10 cellular contexts compared by ENCODE assay signal in genomic region chr15:73981761-73982222, GRCh38. TPM values are rescaled to one million over a fixed set of nuclear protein-coding genes. Genes with fewer than 3 reads are reported as not detected.
DNase-seq lines count a peak whose midpoint lies in the region; ATAC-seq and TF ChIP-seq lines count a peak whose summit lies in the region.
"Had no signal": no experiment of that assay in that cellular context is flagged by ENCODE, and none has a peak within 500 bp of the region (broad histone marks: within the 10 kb centered on the region; RNA-seq: fewer than 3 reads in every experiment).

No MANE protein-coding gene starts in this region.

- H3K9ac ChIP-seq in mammary epithelial cell (ENCODE audit: insufficient read depth, low read length), result peak overlapping the region; percentile 59
- no peak overlapping the region for H3K9ac ChIP-seq in endodermal cell (ENCODE audit: extremely low read depth, low read length, poor library complexity, severe bottlenecking)

- no peak overlapping the region for H3K4me3 Mint-ChIP-seq in endodermal cell

- H3K4me1 Mint-ChIP-seq in endodermal cell, result no peaks in the 10 kb centered on the region

- no peaks in the 10 kb centered on the region for H3K27me3 ChIP-seq in mammary epithelial cell (ENCODE audit: insufficient read depth, low read length)
- no peaks in the 10 kb centered on the region for H3K27me3 ChIP-seq in muscle layer of duodenum (ENCODE audit: low read depth, low read length)
- no peaks in the 10 kb centered on the region for H3K27me3 ChIP-seq in aorta (ENCODE audit: control insufficient read depth in 1 of 2, insufficient read depth in 2 of 2, low read length in 1 of 2)
- peaks cover 10% of the 10 kb centered on the region for H3K27me3 ChIP-seq in endodermal cell (ENCODE audit: control insufficient read depth, insufficient read depth, low read length, poor library complexity, severe bottlenecking)

- DNase-seq in stimulated activated CD4-positive, alpha-beta T cell treated with anti-CD3 and anti-CD28 coated beads, Interleukin-15, amount 100 ng/mL, for 24 hours, result peak; percentile 20
- DNase-seq in stimulated activated CD4-positive, alpha-beta T cell treated with anti-CD3 and anti-CD28 coated beads, Interleukin-4, amount 100 ng/mL, for 1 hour, result no peak
- peak; percentile 79 for DNase-seq in mammary epithelial cell
- DNase-seq in aorta, result no peak
- no peak for DNase-seq in endodermal cell
- DNase-seq in NAMALWA (ENCODE audit: low spot score), result no peak
- DNase-seq: MM.1S; stimulated activated CD4-positive, alpha-beta T cell treated with anti-CD3 and anti-CD28 coated beads, Interleukin-2, amount 100 ng/mL, for 24 hours had no signal

- H3K36me3 ChIP-seq in mammary epithelial cell (ENCODE audit: insufficient read depth, low read length) (no peaks in the 10 kb centered on the region), muscle layer of duodenum (ENCODE audit: control insufficient read depth in 1 of 2, insufficient read depth in 2 of 2, low read length in 2 of 2) (peaks cover 0 to 6% of the 10 kb centered on the region in 2 donors), aorta (ENCODE audit: control insufficient read depth in 1 of 2, insufficient read depth in 2 of 2, low read length in 1 of 2) (no peaks in the 10 kb centered on the region), endodermal cell (ENCODE audit: control insufficient read depth, insufficient read depth, low read length) (no peaks in the 10 kb centered on the region)

- no peak overlapping the region for H3K4me3 ChIP-seq in mammary epithelial cell (replicated peaks in 1 of 3; ENCODE audit: insufficient read depth in 1 of 3, low read depth in 2 of 3, low read length in 3 of 3)
- peak overlapping the region in 1 of 2 donors; percentile 37 for H3K4me3 ChIP-seq in muscle layer of duodenum (ENCODE audit: low read depth in 1 of 2, low read length in 2 of 2)
- no peak overlapping the region for H3K4me3 ChIP-seq in aorta (ENCODE audit: low read length in 2 of 2)
- H3K4me3 ChIP-seq in endodermal cell (ENCODE audit: low read length), result no peak overlapping the region

- peak overlapping the region; percentile 76 for H3K27ac ChIP-seq in mammary epithelial cell (ENCODE audit: insufficient read depth, low read depth, low read length)
- peak overlapping the region; percentile 78 for H3K27ac ChIP-seq in muscle layer of duodenum (ENCODE audit: low read length)
- H3K27ac ChIP-seq in aorta (ENCODE audit: low read depth in 1 of 2, low read length in 2 of 2), result peak overlapping the region; percentile 31 to 88
- H3K27ac ChIP-seq in endodermal cell (ENCODE audit: low read depth, low read length), result no peak overlapping the region

- ATAC-seq in aorta (ENCODE audit: low FRiP score) (no peak), GM21723 (IDR thresholded peaks at IDR 0.05; ENCODE audit: unreplicated experiment) (no peak)

- no peaks in the 10 kb centered on the region for H3K9me3 Mint-ChIP-seq in endodermal cell

- peak overlapping the region; percentile 52 for H3K4me2 ChIP-seq in mammary epithelial cell (ENCODE audit: insufficient read depth, low read depth, low read length)

- TF ChIP-seq CTCF in mammary epithelial cell (conservative IDR thresholded peaks at IDR 0.05 in 1 of 2, IDR thresholded peaks at IDR 0.05 in 1 of 2; ENCODE audit: extremely low read depth in 1 of 2, insufficient read depth in 1 of 2, low read depth in 1 of 2, low read length in 2 of 2), result no peak
- TF ChIP-seq CTCF in endodermal cell (conservative IDR thresholded peaks at IDR 0.05), result no peak

- H2AFZ ChIP-seq in mammary epithelial cell (ENCODE audit: low read depth, low read length), result peak overlapping the region; percentile 61

- 29% methylated on average over 5 of the region's 5 CpGs for WGBS in mammary epithelial cell (ENCODE audit: low coverage, missing lambda C conversion rate)
- 6 to 7% methylated on average over 5 of the region's 5 CpGs for WGBS in aorta, 2 donors
- WGBS in endodermal cell (ENCODE audit: insufficient coverage in 1 of 2, insufficient read length in 1 of 2), 2 experiments, result 81 to 85% methylated on average over 5 of the region's 5 CpGs

- in situ Hi-C loops in mammary epithelial cell (cut with MboI; ENCODE audit: low sequenced_read_pairs in 2 of 2), result loop anchor here in 1 of 2 donors (10.0 kb wide), 1 partner anchor 343 kb away; no protein-coding TSS in a partner anchor

- intact Hi-C loops in mammary epithelial cell (cut with micrococcal nuclease), result no loop called here
- intact Hi-C loops in aorta (cut with DNase I), result loop anchor here in 1 of 2 donors (5.0 kb wide), 1 partner anchor 336 kb away; no protein-coding TSS in a partner anchor

- CTCF ChIA-PET in mammary epithelial cell (lab: Charles Lee; ENCODE audit: low non-redundant PET), result interaction anchor here (0.5 kb wide), 1 partner anchor 17 kb away, joined by 4 read pairs; no protein-coding TSS in a partner anchor

- no peaks in the 10 kb centered on the region for H3K9me3 ChIP-seq in mammary epithelial cell (replicated peaks; ENCODE audit: insufficient read depth, low read length)
- no peaks in the 10 kb centered on the region for H3K9me3 ChIP-seq in muscle layer of duodenum (ENCODE audit: control insufficient read depth in 1 of 2, low read length in 2 of 2)
- no peaks in the 10 kb centered on the region for H3K9me3 ChIP-seq in aorta (ENCODE audit: control insufficient read depth, low read length)
- H3K9me3 ChIP-seq in endodermal cell (ENCODE audit: control insufficient read depth, low read length), result no peaks in the 10 kb centered on the region

- H3K4me1 ChIP-seq in mammary epithelial cell (ENCODE audit: insufficient read depth, low read length), result peaks cover 51% of the 10 kb centered on the region
- H3K4me1 ChIP-seq in muscle layer of duodenum (ENCODE audit: control insufficient read depth in 1 of 2, insufficient read depth in 2 of 2, low read length in 2 of 2), result peaks cover 9 to 37% of the 10 kb centered on the region in 2 donors
- H3K4me1 ChIP-seq in aorta (ENCODE audit: control insufficient read depth in 1 of 2, insufficient read depth in 2 of 2, low read length in 2 of 2), result no peaks in the 10 kb centered on the region
- no peaks in the 10 kb centered on the region for H3K4me1 ChIP-seq in endodermal cell (ENCODE audit: control insufficient read depth, insufficient read depth, low read length)

- no peak overlapping the region for H3K27ac Mint-ChIP-seq in endodermal cell

- peaks cover 3% of the 10 kb centered on the region for H3K27me3 Mint-ChIP-seq in endodermal cell (ENCODE audit: insufficient read depth)

- no peaks in the 10 kb centered on the region for H3K79me2 ChIP-seq in mammary epithelial cell (ENCODE audit: insufficient read depth, low read length)

- H4K20me1 ChIP-seq in mammary epithelial cell (ENCODE audit: insufficient read depth, low read length), result no peaks in the 10 kb centered on the region

- H3K36me3 Mint-ChIP-seq in endodermal cell (ENCODE audit: low read depth), result no peaks in the 10 kb centered on the region

- dilution Hi-C loops in mammary epithelial cell (cut with HindIII; ENCODE audit: low sequenced_read_pairs), result no loop called here

- no TSS peak for BruUV-seq in mammary epithelial cell (replicated peaks; lab: Mats Ljungman, UMichigan)

RNA-seq across cellular contexts. Expression of gene STOML1, which starts 10.3 kb away (rescaled TPM):
- total RNA-seq in mammary epithelial cell (10 to 100 TPM; 14.0 to 15.3 TPM), aorta (10 to 100 TPM; 12.9 to 16.4 TPM), endodermal cell (1 to 10 TPM; 4.4 to 5.5 TPM)
- polyA plus RNA-seq in mammary epithelial cell (10.9 TPM), aorta (10 to 100 TPM; 10.5 to 19.2 TPM)
- 36.3 TPM for polyA minus RNA-seq in mammary epithelial cell
- 7.9 TPM for polyA plus RNA-seq in endodermal cell (2013, experiment 1 of 2)
- polyA plus RNA-seq in endodermal cell (2013, experiment 2 of 2), result 6.8 TPM

RNA-seq across cellular contexts. Expression of gene PML, which starts 12.7 kb away (rescaled TPM):
- total RNA-seq in mammary epithelial cell (10 to 100 TPM; 38.7 to 55.5 TPM), aorta (10 to 100 TPM; 72.6 to 91.9 TPM), endodermal cell (10 to 100 TPM; 26.5 to 28.9 TPM)
- polyA plus RNA-seq in mammary epithelial cell (16.8 TPM), aorta (10 to 100 TPM in 1 of 2 donors, 1 to 10 TPM in 1; 8.6 to 45.5 TPM)
- 54.1 TPM for polyA minus RNA-seq in mammary epithelial cell
- 25.5 TPM for polyA plus RNA-seq in endodermal cell (2013, experiment 1 of 2)
- 23.7 TPM for polyA plus RNA-seq in endodermal cell (2013, experiment 2 of 2)

RNA-seq across cellular contexts. Expression of gene LOXL1, which starts 55.5 kb away (rescaled TPM):
- total RNA-seq in mammary epithelial cell (10 to 100 TPM in 1 of 2 donors, 1 to 10 TPM in 1; 5.0 to 23.0 TPM), aorta (100 to 1,000 TPM; 108 to 115 TPM), endodermal cell (10 to 100 TPM; 21.3 to 31.8 TPM)
- polyA plus RNA-seq in mammary epithelial cell (18.7 TPM), aorta (100 to 1,000 TPM in 1 of 2 donors, 10 to 100 TPM in 1; 49.0 to 138 TPM)
- polyA minus RNA-seq in mammary epithelial cell, result 6.0 TPM
- 92.7 TPM for polyA plus RNA-seq in endodermal cell (2013, experiment 1 of 2)
- 93.8 TPM for polyA plus RNA-seq in endodermal cell (2013, experiment 2 of 2)

Comparison
In these comparisons a context has a peak if more than half of its experiments do, and no peak if none do; other contexts are left out.
1. DNase-seq: peak in stimulated activated CD4-positive, alpha-beta T cell treated with anti-CD3 and anti-CD28 coated beads, Interleukin-15, amount 100 ng/mL, for 24 hours (single experiment) and mammary epithelial cell (single experiment); none in stimulated activated CD4-positive, alpha-beta T cell treated with anti-CD3 and anti-CD28 coated beads, Interleukin-4, amount 100 ng/mL, for 1 hour (single experiment), aorta (0 of 2), endodermal cell (single experiment) and NAMALWA (single experiment).